ENCODE assay signal across 13 cellular contexts in the genomic region with DNA sequence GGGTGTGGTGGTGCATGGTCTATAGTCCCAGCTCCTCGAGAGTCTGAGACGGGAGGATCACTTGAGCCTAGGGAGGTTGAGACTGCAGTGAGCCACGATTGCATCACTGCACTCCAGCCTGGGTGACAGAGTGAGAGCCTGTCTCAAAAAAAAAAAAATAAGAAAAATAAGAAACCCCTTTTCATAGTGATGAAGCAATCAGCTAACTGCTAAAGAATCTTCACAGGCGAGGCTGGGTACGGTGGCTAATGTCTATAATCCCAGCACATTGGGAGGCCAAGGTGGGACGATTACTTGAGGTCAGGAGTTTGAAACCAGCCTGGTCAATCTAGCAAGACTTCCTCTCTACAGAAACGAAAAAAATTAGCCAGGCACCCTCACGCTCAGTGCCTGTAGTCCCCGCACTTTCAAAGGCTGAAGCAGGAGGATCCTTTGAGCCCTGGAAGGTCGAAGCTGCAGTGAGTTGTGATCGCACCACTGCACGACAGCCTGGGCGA. TPM values are rescaled to one million over a fixed set of nuclear protein-coding genes. Genes with fewer than 3 reads are reported as not detected.
DNase-seq lines count a peak whose midpoint lies in the region; ATAC-seq and TF ChIP-seq lines count a peak whose summit lies in the region.
"Had no signal": no experiment of that assay in that cellular context is flagged by ENCODE, and none has a peak within 500 bp of the region (broad histone marks: within the 10 kb centered on the region; RNA-seq: fewer than 3 reads in every experiment).

No MANE protein-coding gene starts in this region.

- peaks cover 19 to 34% of the 10 kb centered on the region in 2 donors for H3K36me3 Mint-ChIP-seq in activated T-cell treated with anti-CD3 and anti-CD28 coated beads, Interleukin-2, amount 50 U/mL, for 72 hours (ENCODE audit: insufficient read depth in 2 of 2)
- H3K36me3 Mint-ChIP-seq in natural killer cell: no peaks in the 10 kb centered on the region
- no peaks in the 10 kb centered on the region for H3K36me3 Mint-ChIP-seq in osteocyte (ENCODE audit: unreplicated experiment)
- H3K36me3 Mint-ChIP-seq: CD14-positive monocyte had no signal

- POLR2A ChIA-PET in A673 (lab: Charles Lee; ENCODE audit: low non-redundant PET): interaction anchor here (0.6 kb wide), 1 partner anchor 417 kb away, joined by 7 read pairs; no protein-coding TSS in a partner anchor

- no TSS peak for BruUV-seq in A673 (replicated peaks; lab: Mats Ljungman, UMichigan)

- intact Hi-C loops in A673 (cut with micrococcal nuclease; ENCODE audit: unreplicated experiment) (no loop called here), natural killer cell (cut with micrococcal nuclease) (loop anchor here (1.0 to 10.0 kb wide), 5 partner anchors 16 to 648 kb away; a partner anchor contains a TSS)

- TF ChIP-seq POLR2A in GM18951 (IDR thresholded peaks at IDR 0.05; ENCODE audit: extremely low read depth, insufficient read depth, insufficient read length): peak; percentile 42

- H3K27ac ChIP-seq in A673 (ENCODE audit: low read depth, low read length, poor library complexity, severe bottlenecking) (peak overlapping the region; percentile 77), foreskin keratinocyte (no peak overlapping the region)

- H3K9me3 ChIP-seq in A673 (ENCODE audit: low read depth, low read length, poor library complexity, severe bottlenecking): no peaks in the 10 kb centered on the region

- TF ChIP-seq CTCF in A673 (conservative IDR thresholded peaks at IDR 0.05; ENCODE audit: low read depth, low read length) (no peak), natural killer cell (IDR thresholded peaks at IDR 0.05) (no peak), osteocyte (IDR thresholded peaks at IDR 0.05) (no peak), foreskin keratinocyte (conservative IDR thresholded peaks at IDR 0.05) (no peak)

- in situ Hi-C loops in GM18951 (cut with MboI; ENCODE audit: low sequenced_read_pairs, unreplicated experiment): loop anchor here (5.0 to 10.0 kb wide), 2 partner anchors 224 to 362 kb away; no protein-coding TSS in a partner anchor

- no peaks in the 10 kb centered on the region for H3K9me3 Mint-ChIP-seq in activated T-cell treated with anti-CD3 and anti-CD28 coated beads, Interleukin-2, amount 50 U/mL, for 72 hours
- H3K9me3 Mint-ChIP-seq in natural killer cell (no peaks in the 10 kb centered on the region), osteocyte (ENCODE audit: unreplicated experiment) (no peaks in the 10 kb centered on the region)
- H3K9me3 Mint-ChIP-seq: CD14-positive monocyte, nephron progenitor cell had no signal

- H3K4me3 Mint-ChIP-seq in activated T-cell treated with anti-CD3 and anti-CD28 coated beads, Interleukin-2, amount 50 U/mL, for 72 hours: peak overlapping the region; percentile 76 to 86
- H3K4me3 Mint-ChIP-seq in natural killer cell (peak overlapping the region; percentile 90), osteocyte (ENCODE audit: unreplicated experiment) (no peak overlapping the region)
- H3K4me3 Mint-ChIP-seq: nephron progenitor cell had no signal

- peaks cover 80% of the 10 kb centered on the region for H3K4me1 Mint-ChIP-seq in activated T-cell treated with anti-CD3 and anti-CD28 coated beads, Interleukin-2, amount 50 U/mL, for 72 hours (ENCODE audit: low read depth)
- peaks cover 62 to 77% of the 10 kb centered on the region in 2 donors for H3K4me1 Mint-ChIP-seq in natural killer cell
- peaks cover 16% of the 10 kb centered on the region for H3K4me1 Mint-ChIP-seq in osteocyte (ENCODE audit: unreplicated experiment)
- H3K4me1 Mint-ChIP-seq: nephron progenitor cell had no signal

- peak overlapping the region; percentile 100 for H3K27ac Mint-ChIP-seq in activated T-cell treated with anti-CD3 and anti-CD28 coated beads, Interleukin-2, amount 50 U/mL, for 72 hours
- H3K27ac Mint-ChIP-seq in natural killer cell: peak overlapping the region; percentile 84 to 88
- H3K27ac Mint-ChIP-seq in osteocyte (ENCODE audit: unreplicated experiment): no peak overlapping the region
- H3K27ac Mint-ChIP-seq: nephron progenitor cell had no signal

- H3K4me1 ChIP-seq in A673 (ENCODE audit: insufficient read depth, low read length, poor library complexity, severe bottlenecking) (peaks cover 20% of the 10 kb centered on the region), foreskin keratinocyte (no peaks in the 10 kb centered on the region)

- no peak for DNase-seq in A673 (ENCODE audit: low spot score)
- DNase-seq in activated T-cell treated with anti-CD3 and anti-CD28 coated beads, Interleukin-2, amount 50 U/mL, for 72 hours: peak; percentile 35 to 38
- no peak for DNase-seq in natural killer cell
- no peak for DNase-seq in DMS79 treated with DMSO at 0.1 percent for 48 hours (lab: John Stamatoyannopoulos, UW)
- DNase-seq in osteocyte (ENCODE audit: extremely low spot score, unreplicated experiment): no peak
- no peak for DNase-seq in foreskin keratinocyte
- DNase-seq: hippocampal formation, NCI-H2081, nephron progenitor cell had no signal

- CTCF ChIA-PET in A673 (lab: Charles Lee): no interaction called here

- ATAC-seq in activated T-cell treated with anti-CD3 and anti-CD28 coated beads, Interleukin-2, amount 50 U/mL, for 72 hours (replicated peaks in 1 of 2): peak; percentile 26 to 34
- ATAC-seq in natural killer cell (peak; percentile 55 to 68 (median 63)), GM19397 (IDR thresholded peaks at IDR 0.05; ENCODE audit: unreplicated experiment) (no peak), foreskin keratinocyte (no peak)

- H3K36me3 ChIP-seq in A673 (ENCODE audit: insufficient read depth, low read length, poor library complexity, severe bottlenecking): no peaks in the 10 kb centered on the region

- H3K27me3 ChIP-seq in A673 (replicated peaks; ENCODE audit: insufficient read depth, low read depth, low read length, poor library complexity) (no peaks in the 10 kb centered on the region), foreskin keratinocyte (peaks cover 2% of the 10 kb centered on the region)

- no peak overlapping the region for H3K4me3 ChIP-seq in A673 (ENCODE audit: low read depth, low read length, poor library complexity, severe bottlenecking)

- H3K27me3 Mint-ChIP-seq in activated T-cell treated with anti-CD3 and anti-CD28 coated beads, Interleukin-2, amount 50 U/mL, for 72 hours (ENCODE audit: low read depth): no peaks in the 10 kb centered on the region
- H3K27me3 Mint-ChIP-seq in natural killer cell (ENCODE audit: low read depth in 2 of 2) (no peaks in the 10 kb centered on the region), osteocyte (ENCODE audit: unreplicated experiment) (peaks cover 12% of the 10 kb centered on the region)

RNA-seq across cellular contexts. Expression of a gene that starts 0.8 kb away (rescaled TPM):
- 1.6 and 2.7 TPM in 2 replicates for total RNA-seq in A673 (2021)
- 10 to 100 TPM; 59.0 to 73.6 TPM for total RNA-seq in activated T-cell treated with anti-CD3 and anti-CD28 coated beads, Interleukin-2, amount 50 U/mL, for 72 hours
- total RNA-seq in natural killer cell: 100 to 1,000 TPM; 126 to 174 (median 130) TPM
- total RNA-seq in osteocyte: not detected in 2 replicates
- total RNA-seq in foreskin keratinocyte: not detected in 2 replicates
- polyA plus RNA-seq in foreskin keratinocyte: not detected in 2 replicates
- total RNA-seq: RPMI7951 had no signal

RNA-seq across cellular contexts. Expression of a gene that starts 23.9 kb away (rescaled TPM):
- total RNA-seq in A673 (2021) (not detected in 2 replicates), natural killer cell (under 1 TPM in 2 of 3 donors, not detected in 1; 0.35 to 0.47 TPM), osteocyte (not detected in 2 replicates), foreskin keratinocyte (not detected in 2 replicates)
- not detected for total RNA-seq in activated T-cell treated with anti-CD3 and anti-CD28 coated beads, Interleukin-2, amount 50 U/mL, for 72 hours
- polyA plus RNA-seq in foreskin keratinocyte: not detected in 2 replicates
- total RNA-seq: RPMI7951 had no signal

RNA-seq across cellular contexts. Expression of a gene that starts 41.7 kb away (rescaled TPM):
- 2.5 and 3.2 TPM in 2 replicates for total RNA-seq in A673 (2021)
- total RNA-seq in activated T-cell treated with anti-CD3 and anti-CD28 coated beads, Interleukin-2, amount 50 U/mL, for 72 hours: 1 to 10 TPM; 7.2 to 7.3 TPM
- total RNA-seq in natural killer cell: 1 to 10 TPM; 2.5 to 3.0 (median 2.9) TPM
- 6.9 and 7.0 TPM in 2 replicates for total RNA-seq in osteocyte
- 3.9 and 4.0 TPM in 2 replicates for total RNA-seq in foreskin keratinocyte
- polyA plus RNA-seq in foreskin keratinocyte: 2.0 and 2.1 TPM in 2 replicates

RNA-seq across cellular contexts. Expression of a gene that starts 50.4 kb away (rescaled TPM):
- total RNA-seq in A673 (2021) (117 and 124 TPM in 2 replicates), natural killer cell (100 to 1,000 TPM; 111 to 148 (median 139) TPM), osteocyte (201 and 208 TPM in 2 replicates), foreskin keratinocyte (144 and 167 TPM in 2 replicates)
- 100 to 1,000 TPM; 167 to 179 TPM for total RNA-seq in activated T-cell treated with anti-CD3 and anti-CD28 coated beads, Interleukin-2, amount 50 U/mL, for 72 hours
- 55.0 and 69.1 TPM in 2 replicates for polyA plus RNA-seq in foreskin keratinocyte

Comparison
In these comparisons a context has a peak if more than half of its experiments do, and no peak if none do; other contexts are left out.
1. DNase-seq: peak in activated T-cell treated with anti-CD3 and anti-CD28 coated beads, Interleukin-2, amount 50 U/mL, for 72 hours (2 of 2); none in A673 (single experiment), natural killer cell (single experiment), DMS79 treated with DMSO at 0.1 percent for 48 hours (single experiment), osteocyte (single experiment) and foreskin keratinocyte (0 of 2).
2. ATAC-seq: peak in activated T-cell treated with anti-CD3 and anti-CD28 coated beads, Interleukin-2, amount 50 U/mL, for 72 hours (2 of 2) and natural killer cell (3 of 3); none in GM19397 (single experiment) and foreskin keratinocyte (single experiment).
3. RNA of a gene that starts 0.8 kb away (total RNA-seq): 126 to 174 TPM in natural killer cell and 59.0 to 73.6 TPM in activated T-cell treated with anti-CD3 and anti-CD28 coated beads, Interleukin-2, amount 50 U/mL, for 72 hours; 1.6 to 2.7 TPM in A673, not detected in osteocyte and not detected in foreskin keratinocyte; every median in the first group is over 10 times any median in the second.